1 cellular context compared by ENCODE assay signal in genomic region chr6:144315981-144316865, GRCh38.
TF ChIP-seq lines count a peak whose summit lies in the region.

No MANE protein-coding gene starts in this region.

TF ChIP-seq in GM12878, 131 proteins besides CTCF, POLR2A, EP300 and RAD21 (continued from another document):
- TF ChIP-seq, protein P1, sequence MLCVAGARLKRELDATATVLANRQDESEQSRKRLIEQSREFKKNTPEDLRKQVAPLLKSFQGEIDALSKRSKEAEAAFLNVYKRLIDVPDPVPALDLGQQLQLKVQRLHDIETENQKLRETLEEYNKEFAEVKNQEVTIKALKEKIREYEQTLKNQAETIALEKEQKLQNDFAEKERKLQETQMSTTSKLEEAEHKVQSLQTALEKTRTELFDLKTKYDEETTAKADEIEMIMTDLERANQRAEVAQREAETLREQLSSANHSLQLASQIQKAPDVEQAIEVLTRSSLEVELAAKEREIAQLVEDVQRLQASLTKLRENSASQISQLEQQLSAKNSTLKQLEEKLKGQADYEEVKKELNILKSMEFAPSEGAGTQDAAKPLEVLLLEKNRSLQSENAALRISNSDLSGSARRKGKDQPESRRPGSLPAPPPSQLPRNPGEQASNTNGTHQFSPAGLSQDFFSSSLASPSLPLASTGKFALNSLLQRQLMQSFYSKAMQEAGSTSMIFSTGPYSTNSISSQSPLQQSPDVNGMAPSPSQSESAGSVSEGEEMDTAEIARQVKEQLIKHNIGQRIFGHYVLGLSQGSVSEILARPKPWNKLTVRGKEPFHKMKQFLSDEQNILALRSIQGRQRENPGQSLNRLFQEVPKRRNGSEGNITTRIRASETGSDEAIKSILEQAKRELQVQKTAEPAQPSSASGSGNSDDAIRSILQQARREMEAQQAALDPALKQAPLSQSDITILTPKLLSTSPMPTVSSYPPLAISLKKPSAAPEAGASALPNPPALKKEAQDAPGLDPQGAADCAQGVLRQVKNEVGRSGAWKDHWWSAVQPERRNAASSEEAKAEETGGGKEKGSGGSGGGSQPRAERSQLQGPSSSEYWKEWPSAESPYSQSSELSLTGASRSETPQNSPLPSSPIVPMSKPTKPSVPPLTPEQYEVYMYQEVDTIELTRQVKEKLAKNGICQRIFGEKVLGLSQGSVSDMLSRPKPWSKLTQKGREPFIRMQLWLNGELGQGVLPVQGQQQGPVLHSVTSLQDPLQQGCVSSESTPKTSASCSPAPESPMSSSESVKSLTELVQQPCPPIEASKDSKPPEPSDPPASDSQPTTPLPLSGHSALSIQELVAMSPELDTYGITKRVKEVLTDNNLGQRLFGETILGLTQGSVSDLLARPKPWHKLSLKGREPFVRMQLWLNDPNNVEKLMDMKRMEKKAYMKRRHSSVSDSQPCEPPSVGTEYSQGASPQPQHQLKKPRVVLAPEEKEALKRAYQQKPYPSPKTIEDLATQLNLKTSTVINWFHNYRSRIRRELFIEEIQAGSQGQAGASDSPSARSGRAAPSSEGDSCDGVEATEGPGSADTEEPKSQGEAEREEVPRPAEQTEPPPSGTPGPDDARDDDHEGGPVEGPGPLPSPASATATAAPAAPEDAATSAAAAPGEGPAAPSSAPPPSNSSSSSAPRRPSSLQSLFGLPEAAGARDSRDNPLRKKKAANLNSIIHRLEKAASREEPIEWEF (IDR thresholded peaks at IDR 0.05; ENCODE audit: insufficient replicate concordance, low read depth, low read length): no peak
TF ChIP-seq in GM12878: peak in this region for 0.
